23 cellular contexts compared by ENCODE assay signal in the genomic region with DNA sequence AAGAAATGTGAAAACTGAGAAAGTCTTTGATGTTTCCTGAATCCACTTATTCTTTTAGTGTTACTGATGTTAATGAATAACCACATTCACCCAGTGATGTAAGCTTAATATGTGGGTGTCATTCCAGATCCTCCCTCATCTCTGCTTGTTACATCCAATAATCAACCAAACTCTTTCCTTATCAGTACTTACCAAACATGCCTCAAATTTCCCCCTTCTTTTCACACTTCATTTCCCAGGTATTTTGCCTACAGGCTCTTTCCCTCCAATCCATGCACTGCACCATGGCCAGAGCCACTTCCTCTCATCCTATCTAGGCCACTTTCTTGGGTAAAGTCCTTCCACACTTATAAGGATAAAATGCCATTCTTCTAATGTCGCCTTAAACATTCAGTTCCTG.
"Had no signal": no experiment of that assay in that cellular context is flagged by ENCODE, and none has a peak within 500 bp of the region (broad histone marks: within the 10 kb centered on the region; RNA-seq: fewer than 3 reads in every experiment).

No MANE protein-coding gene starts in this region.

- H3K9me3 ChIP-seq: MG63, SK-N-SH had no signal

- H3K27ac ChIP-seq: RWPE1 had no signal

- H3K27me3 ChIP-seq: MG63 had no signal

- H3K36me3 ChIP-seq: MG63 had no signal

- FAIRE-seq: HepG2 had no signal

- H3K4me2 ChIP-seq: SK-N-SH had no signal

- ATAC-seq: HepG2, Panc1, PC-3 had no signal

- H3K4me3 ChIP-seq: MG63 had no signal

- DNase-seq: IMR-90, Karpas-422, KG1, MG63, NCI-H1092, NCI-H1105 treated with DMSO at 0.1 percent for 48 hours, NCI-H1417 treated with DMSO at 0.1 percent for 48 hours, NCI-H187, NCI-H2029, NCI-H2081 treated with DMSO at 0.1 percent for 48 hours, NCI-H2171, NCI-H226, NCI-H446, NCI-H510A, NCI-H524 treated with DMSO at 0.1 percent for 48 hours, NCI-H69, NCI-H774, PC-3, SHP77, SK-N-SH had no signal

- H3K9ac ChIP-seq: SK-N-SH had no signal
